Comparison of ENCODE assay signal across 8 cellular contexts in genomic region chr14:77457522-77458248, GRCh38. TPM values are rescaled to one million over a fixed set of nuclear protein-coding genes. Genes with fewer than 3 reads are reported as not detected.
DNase-seq lines count a peak whose midpoint lies in the region; ATAC-seq and TF ChIP-seq lines count a peak whose summit lies in the region.

TSS of gene AHSA1 (plus strand) at chr14:77458093. CDS start at chr14:77458190, 97 bp downstream.
TSS of gene VIPAS39 (minus strand) at chr14:77457601. CDS start at chr14:77454102, 3,499 bp downstream.

- H3K4me3 ChIP-seq in prostate gland (peak within 1 kb of the TSS; percentile 71 to 84), urinary bladder (ENCODE audit: low read depth, low read length) (peak within 1 kb of the TSS; percentile 93)

- H3K9me3 ChIP-seq in T-helper 17 cell (ENCODE audit: control insufficient read depth, low read length, poor library complexity, severe bottlenecking) = no peaks in the 10 kb centered on the region
- H3K9me3 ChIP-seq in prostate gland = no peaks in the 10 kb centered on the region

- no peaks in the 10 kb centered on the region for H3K27me3 Mint-ChIP-seq in T-helper 17 cell

- H3K27me3 ChIP-seq in prostate gland (replicated peaks; ENCODE audit: insufficient read depth) = no peaks in the 10 kb centered on the region

- peak within 1 kb of the TSS; percentile 100 for H3K4me3 Mint-ChIP-seq in T-helper 17 cell

- H3K36me3 Mint-ChIP-seq in T-helper 17 cell (ENCODE audit: low read depth) = peaks cover 9% of the 10 kb centered on the region

- no peaks in the 10 kb centered on the region for H3K4me1 ChIP-seq in prostate gland (replicated peaks)
- no peaks in the 10 kb centered on the region for H3K4me1 ChIP-seq in urinary bladder (ENCODE audit: insufficient read depth)

- TF ChIP-seq POLR2A in GM15510 (IDR thresholded peaks at IDR 0.05; ENCODE audit: borderline replicate concordance, extremely low read depth, insufficient read length) (peak; percentile 93), prostate gland (IDR thresholded peaks at IDR 0.05) (peak; percentile 78)

- DNase-seq in NCI-H1694 treated with DMSO at 0.1 percent for 48 hours (lab: John Stamatoyannopoulos, UW) (peak; percentile 100), T-helper 17 cell (peak; percentile 77 to 88 (median 81)), amygdala (lab: John Stamatoyannopoulos, UW) (peak; percentile 59 to 99 (median 97)), left ventricle myocardium superior (peak; percentile 93), prostate gland (ENCODE audit: low spot score) (peak; percentile 97)

- intact Hi-C loops in left ventricle myocardium superior (cut with micrococcal nuclease) = loop anchor here (10.0 kb wide), 1 partner anchor 97 kb away; no protein-coding TSS in a partner anchor
- intact Hi-C loops in prostate gland (cut with DNase I) = loop anchor here (2.0 to 10.0 kb wide), 6 partner anchors 80 to 300 kb away; partner anchors contain the start of genes ALKBH1, GSTZ1, POMT2 and SAMD15

- H3K4me1 Mint-ChIP-seq in T-helper 17 cell = peaks cover 32% of the 10 kb centered on the region

- under 1% methylated on average over 50 of the region's 50 CpGs for WGBS in prostate gland
- under 1% methylated on average over 50 of the region's 50 CpGs for WGBS in urinary bladder

- ATAC-seq in HG02885 (IDR thresholded peaks at IDR 0.05; ENCODE audit: poor library complexity, unreplicated experiment) (peak; percentile 92), T-helper 17 cell (peak; percentile 96), left ventricle myocardium superior (peak; percentile 99)

- TF ChIP-seq CTCF in prostate gland (IDR thresholded peaks at IDR 0.05) = peak in 1 of 4 experiments; percentile 14

- H3K27ac ChIP-seq in prostate gland (peak within 1 kb of the TSS; percentile 92 to 97), urinary bladder (ENCODE audit: low read depth) (peak within 1 kb of the TSS; percentile 84)

- peaks cover 4 to 10% of the 10 kb centered on the region in 2 donors for H3K36me3 ChIP-seq in prostate gland
- H3K36me3 ChIP-seq in urinary bladder (ENCODE audit: insufficient read depth) = peaks cover 2% of the 10 kb centered on the region

- H3K27ac Mint-ChIP-seq in T-helper 17 cell = peak within 1 kb of the TSS; percentile 97

RNA-seq across cellular contexts. Expression of gene AHSA1, which starts in this region (rescaled TPM):
- total RNA-seq in T-helper 17 cell = 10 to 100 TPM; 58.8 to 71.0 TPM
- 231 TPM for total RNA-seq in left ventricle myocardium superior
- 100 to 1,000 TPM; 144 to 267 TPM for total RNA-seq in prostate gland
- 66.2 TPM for total RNA-seq in urinary bladder
- 126 TPM for polyA plus RNA-seq in urinary bladder

RNA-seq across cellular contexts. Expression of gene VIPAS39, which starts in this region (rescaled TPM):
- total RNA-seq in T-helper 17 cell (10 to 100 TPM; 13.8 to 15.0 TPM), left ventricle myocardium superior (12.6 TPM), prostate gland (10 to 100 TPM; 19.6 to 45.4 TPM), urinary bladder (21.5 TPM)
- polyA plus RNA-seq in urinary bladder = 19.5 TPM

Comparison
In these comparisons a context has a peak if more than half of its experiments do, and no peak if none do; other contexts are left out.
1. Peak in every context shown above with its lines: DNase-seq, ATAC-seq, H3K4me3 ChIP-seq and H3K27ac ChIP-seq.